6 cellular contexts compared by ENCODE assay signal in genomic region chr15:88473651-88474293, GRCh38. TPM values are rescaled to one million over a fixed set of nuclear protein-coding genes. Genes with fewer than 3 reads are reported as not detected.
DNase-seq lines count a peak whose midpoint lies in the region; ATAC-seq and TF ChIP-seq lines count a peak whose summit lies in the region.
"Not testable (repeated sequence)": the region's sequence is repeated elsewhere in the genome, so short reads cannot be mapped to it uniquely, and the experiment has no call there.

No MANE protein-coding gene starts in this region.

- not testable (repeated sequence) for H3K9me3 ChIP-seq in HEK293 (ENCODE audit: control insufficient read depth, insufficient read depth, low read depth, low read length); OCI-LY3 (ENCODE audit: insufficient read depth, low read length)

- H3K27ac ChIP-seq in HEK293 (ENCODE audit: extremely low read depth, low read depth, low read length), result not testable (repeated sequence)
- H3K27ac ChIP-seq in OCI-LY3 (ENCODE audit: low read length), result peak overlapping the region; percentile 95

- not testable (repeated sequence) for H3K9me3 Mint-ChIP-seq in WTC11

- not testable (repeated sequence) for H3K4me1 ChIP-seq in HEK293 (ENCODE audit: control insufficient read depth, insufficient read depth, low read length)
- H3K4me1 ChIP-seq in OCI-LY3 (ENCODE audit: low read length), result peaks cover 81% of the 10 kb centered on the region

- not testable (repeated sequence) for H4K20me1 ChIP-seq in OCI-LY3 (ENCODE audit: insufficient read depth, low read length)

- H3K36me3 ChIP-seq in HEK293 (ENCODE audit: control insufficient read depth in 2 of 2, insufficient read depth in 1 of 2, low read length in 2 of 2) (peaks cover 48 to 84% of the 10 kb centered on the region in 2 experiments), OCI-LY3 (replicated peaks; ENCODE audit: low read depth, low read length) (peaks cover 58% of the 10 kb centered on the region)

- not testable (repeated sequence) for ATAC-seq in WTC11

- H3K27ac Mint-ChIP-seq in WTC11, result not testable (repeated sequence)

- H3K79me2 ChIP-seq in OCI-LY3 (ENCODE audit: low read length), result peaks cover 52% of the 10 kb centered on the region

- peak overlapping the region; percentile 78; the same call in 1 of the 2 replicates for H3K9ac ChIP-seq in OCI-LY3 (ENCODE audit: low read length)

- TF ChIP-seq CTCF in HEK293 (tag by site-specific recombination; IDR thresholded peaks at IDR 0.05); OCI-LY3 (IDR thresholded peaks at IDR 0.05; ENCODE audit: low read depth, low read length); WTC11 (IDR thresholded peaks at IDR 0.05); epithelial cell of proximal tubule (conservative IDR thresholded peaks at IDR 0.05; ENCODE audit: low read depth, low read length): not testable (repeated sequence)

- not testable (repeated sequence) for H3K4me1 Mint-ChIP-seq in WTC11

- H3K4me3 ChIP-seq in HEK293 (ENCODE audit: low read depth, low read length); OCI-LY3 (ENCODE audit: low read length); epithelial cell of proximal tubule (ENCODE audit: low read depth, low read length): not testable (repeated sequence)

- not testable (repeated sequence) for H3K4me3 Mint-ChIP-seq in WTC11

- DNase-seq in WTC11 (ENCODE audit: low spot score), result not testable (repeated sequence)
- peak; percentile 72 for DNase-seq in epithelial cell of proximal tubule (ENCODE audit: low read depth)
- DNase-seq in kidney glomerular epithelial cell (lab: John Stamatoyannopoulos, UW), result peak; percentile 71
- peak; percentile 93 for DNase-seq in renal cortical epithelial cell (ENCODE audit: low read depth)

- POLR2A ChIA-PET in HEK293 (lab: Yijun Ruan, JAX), result interaction anchor here (1.1 kb wide), 1 partner anchor 141 kb away, joined by 3 read pairs; no protein-coding TSS in a partner anchor
- POLR2A ChIA-PET in WTC11 (lab: Charles Lee), result not testable (repeated sequence)

- H3K27me3 Mint-ChIP-seq in WTC11 (ENCODE audit: low read depth), result not testable (repeated sequence)

- CTCF ChIA-PET in HEK293 (lab: Yijun Ruan, JAX), result interaction anchor here (0.6 to 1.6 kb wide), 5 partner anchors 17 to 181 kb away, joined by 3 to 5 read pairs (median 4); no protein-coding TSS in a partner anchor
- CTCF ChIA-PET in WTC11 (lab: Charles Lee), result not testable (repeated sequence)

- not testable (repeated sequence) for H2AFZ ChIP-seq in OCI-LY3 (ENCODE audit: low read depth, low read length)

- peaks cover 19% of the 10 kb centered on the region for H3K36me3 Mint-ChIP-seq in WTC11

- not testable (repeated sequence) for H3K4me2 ChIP-seq in OCI-LY3 (ENCODE audit: low read length)

- not testable (repeated sequence) for H3K27me3 ChIP-seq in OCI-LY3 (ENCODE audit: low read depth, low read length)

TF ChIP-seq in HEK293, 187 proteins besides CTCF, POLR2A, EP300 and RAD21:
- peak; percentile 80; the same call in 1 of the 2 replicates for TF ChIP-seq ZNF121 (tag by site-specific recombination; IDR thresholded peaks at IDR 0.05)

TF ChIP-seq in WTC11, 78 proteins besides CTCF, POLR2A, EP300 and RAD21:
- 0 out of 2 replicates have a peak, but pooled peaks have one; percentile 56 for TF ChIP-seq ZNF121 (CRISPR knock-in tag; IDR thresholded peaks at IDR 0.05)

RNA-seq across cellular contexts. Expression of gene MRPS11, which starts 6.3 kb away (rescaled TPM):
- total RNA-seq in WTC11 (2021) (43.5 to 49.1 TPM (median 45.9 TPM) in 3 replicates), epithelial cell of proximal tubule (32.3 and 48.6 TPM in 2 replicates), renal cortical epithelial cell (28.1 and 35.4 TPM in 2 replicates)

RNA-seq across cellular contexts. Expression of gene MRPL46, which starts 6.6 kb away (rescaled TPM):
- 23.2 to 26.8 TPM (median 24.3 TPM) in 3 replicates for total RNA-seq in WTC11 (2021)
- 30.4 and 34.7 TPM in 2 replicates for total RNA-seq in epithelial cell of proximal tubule
- 17.9 and 19.4 TPM in 2 replicates for total RNA-seq in renal cortical epithelial cell
